ENCODE assay signal across 11 cellular contexts in the genomic region with DNA sequence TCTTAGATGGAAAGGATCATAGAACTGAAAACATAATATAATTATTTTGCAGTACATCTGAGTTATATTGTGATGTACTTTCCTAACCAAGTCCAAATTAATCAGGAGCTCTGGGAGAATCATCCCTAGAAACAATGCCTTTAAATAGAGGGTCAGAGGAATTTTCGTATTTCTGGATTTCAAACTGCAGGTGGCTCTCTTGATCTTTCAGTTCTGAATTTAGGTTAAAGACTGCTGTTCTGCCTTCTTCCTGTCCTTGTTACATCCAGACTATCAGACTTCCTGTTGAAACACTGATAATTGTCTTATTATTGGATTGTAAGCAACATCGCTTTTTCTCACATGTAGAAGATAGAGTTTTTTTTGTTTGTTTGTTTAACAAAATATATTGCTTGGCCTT.
DNase-seq lines count a peak whose midpoint lies in the region; ATAC-seq, FAIRE-seq and TF ChIP-seq lines count a peak whose summit lies in the region.
"Had no signal": no experiment of that assay in that cellular context is flagged by ENCODE, and none has a peak within 500 bp of the region (broad histone marks: within the 10 kb centered on the region; RNA-seq: fewer than 3 reads in every experiment).

No MANE protein-coding gene starts in this region.

- no peaks in the 10 kb centered on the region for H3K79me2 ChIP-seq in H1 (ENCODE audit: control insufficient read depth in 1 of 2, insufficient read depth in 2 of 2, low read length in 2 of 2)

- TF ChIP-seq POLR2A in H1 (IDR thresholded peaks at IDR 0.05; ENCODE audit: control extremely low read depth in 1 of 2, low read depth in 2 of 2, low read length in 2 of 2), result no peak

- H3K18ac ChIP-seq in H1 (ENCODE audit: extremely low read depth, low read length), result no peak overlapping the region

- ATAC-seq in HG03457 (IDR thresholded peaks at IDR 0.05; ENCODE audit: unreplicated experiment), result no peak
- ATAC-seq: Panc1 had no signal

- TF ChIP-seq EP300 in H1 (IDR thresholded peaks at IDR 0.05; ENCODE audit: borderline replicate concordance in 1 of 2, low read depth in 2 of 2, low read length in 2 of 2), result no peak

- TF ChIP-seq RAD21 in H1 (IDR thresholded peaks at IDR 0.05 in 1 of 2, conservative IDR thresholded peaks at IDR 0.05 in 1 of 2; ENCODE audit: low read depth in 2 of 2, low read length in 2 of 2), result peak; percentile 68 to 73

- H2BK5ac ChIP-seq in H1 (ENCODE audit: low read depth, low read length), result no peak overlapping the region

- H3K4me1 ChIP-seq in H1 (replicated peaks in 1 of 4; ENCODE audit: control insufficient read depth in 3 of 4, insufficient read depth in 4 of 4, low read length in 3 of 4), result peaks cover 0 to 7% (median 0%) of the 10 kb centered on the region in 4 experiments; a peak in 1 of 7 replicates

- no peak overlapping the region for H3K4me2 ChIP-seq in H1 (ENCODE audit: insufficient read depth in 1 of 2, low read depth in 2 of 2, low read length in 2 of 2)

- no peaks in the 10 kb centered on the region for H3K79me1 ChIP-seq in H1 (ENCODE audit: low read depth, low read length)

- no peaks in the 10 kb centered on the region for H3K9me3 ChIP-seq in H1 (ENCODE audit: insufficient read depth in 2 of 2, low read depth in 1 of 2, low read length in 1 of 2)

- peak; percentile 79 for FAIRE-seq in H1 (lab: Jason Lieb, UNC)
- FAIRE-seq: A204.1 had no signal

- DNase-seq in NCI-H1105 treated with DMSO at 0.1 percent for 48 hours (lab: John Stamatoyannopoulos, UW) (peak; percentile 4), NCI-H1105 (lab: John Stamatoyannopoulos, UW) (no peak), NCI-H226 (peak; percentile 1), H1 (ENCODE audit: low read depth in 1 of 2, low spot score in 2 of 2) (no peak), retina (peak; percentile 23), NOMO-1 treated with dmso at 0.1 percent for 144 hours (lab: John Stamatoyannopoulos, UW; ENCODE audit: unreplicated experiment) (no peak)
- no peak for DNase-seq in activated naive CD4-positive, alpha-beta T cell (lab: John Stamatoyannopoulos, UW)
- DNase-seq: activated CD4-positive, alpha-beta T cell treated with anti-CD3 and anti-CD28 coated beads, Interleukin-2, amount 50 U/mL, for 4 hours had no signal

- H3K56ac ChIP-seq in H1 (replicated peaks; ENCODE audit: insufficient read length, low read depth, low read length), result no peak overlapping the region

- no peak overlapping the region for H3K9ac ChIP-seq in H1 (replicated peaks in 1 of 4; ENCODE audit: extremely low read depth in 1 of 4, low read depth in 3 of 4, low read length in 3 of 4)

- H4K8ac ChIP-seq in H1 (ENCODE audit: extremely low read depth, insufficient read depth, low read length), result no peak overlapping the region

- POLR2A ChIA-PET in H1 (lab: Charles Lee; ENCODE audit: partially characterized antibody), result interaction anchor here (1.5 kb wide), 1 partner anchor 285 kb away, joined by 5 read pairs; no protein-coding TSS in a partner anchor

- no peak overlapping the region for H4K91ac ChIP-seq in H1 (replicated peaks; ENCODE audit: insufficient read length, low read length)

- no peak overlapping the region for H2BK120ac ChIP-seq in H1 (replicated peaks; ENCODE audit: low read depth, low read length)

- no peak overlapping the region for H3K27ac ChIP-seq in H1 (ENCODE audit: low read depth, low read length)

- no peak overlapping the region for H2BK20ac ChIP-seq in H1 (ENCODE audit: low read length)

- TF ChIP-seq CTCF in H1 (IDR thresholded peaks at IDR 0.05; ENCODE audit: control extremely low read depth in 1 of 3, insufficient read depth in 1 of 3, low read depth in 1 of 3, low read length in 3 of 3), result peak in 2 of 3 experiments; percentile 16 to 37; a peak in 2 of 4 replicates

- H2AK5ac ChIP-seq in H1 (ENCODE audit: low read depth, low read length), result no peak overlapping the region

- no peak overlapping the region for H2AFZ ChIP-seq in H1 (ENCODE audit: low read length)

- no peak overlapping the region for H2BK15ac ChIP-seq in H1 (ENCODE audit: low read length)

- no peaks in the 10 kb centered on the region for H3K27me3 ChIP-seq in H1 (replicated peaks in 1 of 4; ENCODE audit: control insufficient read depth in 3 of 4, extremely low read depth in 1 of 4, insufficient read depth in 3 of 4, low read length in 3 of 4)

- CTCF ChIA-PET in H1 (lab: Charles Lee; ENCODE audit: partially characterized antibody), result no interaction called here

- no peak overlapping the region for H3K4me3 ChIP-seq in H1 (ENCODE audit: extremely low read depth in 1 of 4, insufficient read depth in 2 of 4, low read depth in 3 of 4, low read length in 4 of 4)

- 34% methylated on average over 2 of the region's 2 CpGs; no CpG with 5 or more reads in 1 of the 2 experiments for WGBS in H1 (ENCODE audit: extremely low coverage in 1 of 2, insufficient coverage in 1 of 2, insufficient read length in 1 of 2, insufficient replicate concordance in 2 of 2, low coverage in 1 of 2, low lambda C conversion rate in 2 of 2, missing lambda C conversion rate in 1 of 2), 2 experiments

- H3K14ac ChIP-seq in H1 (ENCODE audit: insufficient read length), result no peak overlapping the region

- H3K23me2 ChIP-seq in H1 (ENCODE audit: low read depth, low read length), result no peaks in the 10 kb centered on the region

- H4K20me1 ChIP-seq in H1 (replicated peaks in 1 of 2; ENCODE audit: control insufficient read depth in 1 of 2, insufficient read depth in 2 of 2, low read length in 2 of 2), result no peaks in the 10 kb centered on the region

- H3K23ac ChIP-seq in H1 (ENCODE audit: insufficient read length), result no peak overlapping the region

- no peak overlapping the region for H4K5ac ChIP-seq in H1 (ENCODE audit: insufficient read length, low read depth, low read length)

- no peaks in the 10 kb centered on the region for H3K36me3 ChIP-seq in H1 (ENCODE audit: control insufficient read depth in 2 of 4, insufficient read depth in 4 of 4, low read length in 3 of 4)

- no peak overlapping the region for H3K4ac ChIP-seq in H1 (replicated peaks; ENCODE audit: insufficient read length, low read depth, low read length)

- no peak overlapping the region for H2BK12ac ChIP-seq in H1 (ENCODE audit: low read depth, low read length)

TF ChIP-seq in H1, 55 proteins besides CTCF, POLR2A, EP300 and RAD21:
- no peak for TF ChIP-seq TCF12 (IDR thresholded peaks at IDR 0.05; ENCODE audit: low read depth, low read length)
- TF ChIP-seq, protein P1, sequence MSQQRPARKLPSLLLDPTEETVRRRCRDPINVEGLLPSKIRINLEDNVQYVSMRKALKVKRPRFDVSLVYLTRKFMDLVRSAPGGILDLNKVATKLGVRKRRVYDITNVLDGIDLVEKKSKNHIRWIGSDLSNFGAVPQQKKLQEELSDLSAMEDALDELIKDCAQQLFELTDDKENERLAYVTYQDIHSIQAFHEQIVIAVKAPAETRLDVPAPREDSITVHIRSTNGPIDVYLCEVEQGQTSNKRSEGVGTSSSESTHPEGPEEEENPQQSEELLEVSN (IDR thresholded peaks at IDR 0.05), result no peak
- TF ChIP-seq NRF1 (IDR thresholded peaks at IDR 0.05; ENCODE audit: low read depth, low read length), result no peak
- no peak for TF ChIP-seq TAF1 (IDR thresholded peaks at IDR 0.05; ENCODE audit: low read depth, low read length)
- TF ChIP-seq BRCA1 (IDR thresholded peaks at IDR 0.05; ENCODE audit: low read depth, low read length), result no peak
- no peak for TF ChIP-seq HDAC6 (IDR thresholded peaks at IDR 0.05; ENCODE audit: low read depth, low read length)
- TF ChIP-seq JUND (IDR thresholded peaks at IDR 0.05; ENCODE audit: low read length), result no peak
- no peak for TF ChIP-seq SP4 (IDR thresholded peaks at IDR 0.05; ENCODE audit: low read length)
- TF ChIP-seq POU5F1 (IDR thresholded peaks at IDR 0.05; ENCODE audit: low read depth, low read length), result no peak
- TF ChIP-seq RNF2 (IDR thresholded peaks at IDR 0.05; ENCODE audit: borderline replicate concordance, low read depth, low read length, missing control alignments, poor library complexity, severe bottlenecking), result no peak
- TF ChIP-seq ZNF274 (IDR thresholded peaks at IDR 0.05; ENCODE audit: borderline replicate concordance, extremely low read depth, low read length), result no peak
- no peak for TF ChIP-seq CHD1 (IDR thresholded peaks at IDR 0.05; ENCODE audit: low read depth, low read length)
- TF ChIP-seq CHD2 (IDR thresholded peaks at IDR 0.05; ENCODE audit: low read length), result no peak
- no peak for TF ChIP-seq RXRA (IDR thresholded peaks at IDR 0.05; ENCODE audit: insufficient read depth, low read depth, low read length)

Comparison
In these comparisons a context has a peak if more than half of its experiments do, and no peak if none do; other contexts are left out.
1. DNase-seq: peak in NCI-H1105 treated with DMSO at 0.1 percent for 48 hours (single experiment), NCI-H226 (single experiment) and retina (single experiment); none in NCI-H1105 (single experiment), H1 (0 of 2), activated naive CD4-positive, alpha-beta T cell (0 of 4) and NOMO-1 treated with dmso at 0.1 percent for 144 hours (single experiment).